ENCODE assay signal across 13 cellular contexts in the genomic region with DNA sequence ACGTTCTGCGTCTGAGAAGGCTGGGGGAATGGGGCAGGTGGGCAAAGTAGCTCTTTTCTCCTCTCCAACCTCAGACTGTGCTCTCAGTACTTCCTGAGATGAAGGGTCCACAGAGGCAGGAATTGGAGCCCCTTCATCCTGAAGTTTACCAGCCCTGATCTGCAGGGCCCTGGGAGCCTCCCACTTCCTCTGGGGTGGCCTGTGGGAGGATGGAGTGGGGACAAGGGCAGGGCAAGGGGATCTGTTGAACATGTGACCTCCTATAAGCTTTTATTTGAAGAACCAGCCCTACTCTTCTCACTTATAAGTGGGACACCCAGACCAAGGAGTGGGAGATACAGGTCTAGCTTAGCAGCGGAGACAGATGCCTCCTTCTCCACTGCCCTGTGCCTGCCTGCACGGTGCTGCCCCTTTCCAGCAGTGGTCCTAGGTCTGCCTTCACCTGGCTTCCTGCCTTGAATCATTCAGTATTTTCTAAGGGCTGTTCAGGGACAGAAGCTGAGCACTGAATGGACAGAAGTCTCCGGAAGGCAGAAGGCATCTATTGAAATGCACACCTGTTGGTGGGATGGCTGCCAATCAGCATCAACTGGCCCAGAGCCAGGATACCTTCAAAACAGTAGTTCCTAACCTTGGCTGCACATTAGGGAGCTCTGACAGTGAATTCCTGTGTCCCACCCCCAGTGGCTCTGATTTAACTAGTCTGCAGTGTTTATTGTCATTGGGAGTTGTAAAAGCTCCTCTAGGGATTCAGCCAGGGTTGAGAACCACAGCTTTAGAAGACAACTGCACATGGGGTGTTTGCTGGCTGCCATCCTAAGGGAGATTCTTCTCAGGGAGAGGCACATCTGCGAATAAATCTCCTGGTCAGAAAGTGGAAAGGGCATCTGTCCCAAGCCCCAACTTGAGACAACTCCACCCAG. TPM values are rescaled to one million over a fixed set of nuclear protein-coding genes. Genes with fewer than 3 reads are reported as not detected.
A peak's percentile ranks its signal among the peaks of the same experiment; 100 is the strongest.
DNase-seq lines count a peak whose midpoint lies in the region; ATAC-seq and TF ChIP-seq lines count a peak whose summit lies in the region.
"Had no signal": no experiment of that assay in that cellular context is flagged by ENCODE, and none has a peak within 500 bp of the region (broad histone marks: within the 10 kb centered on the region; RNA-seq: fewer than 3 reads in every experiment).

No MANE protein-coding gene starts in this region.

- no peak overlapping the region for H3K23ac ChIP-seq in H9 (ENCODE audit: insufficient read length, low read depth, low read length)

- H3K9me3 ChIP-seq in H9 (ENCODE audit: control insufficient read depth, low read depth, low read length): no peaks in the 10 kb centered on the region
- H3K9me3 ChIP-seq: gastroesophageal sphincter, suprapubic skin had no signal

- no peak overlapping the region for H3K4ac ChIP-seq in H9 (ENCODE audit: low read depth, low read length)

- H2BK5ac ChIP-seq in H9 (ENCODE audit: insufficient read length, low read length): no peak overlapping the region

- no peak overlapping the region for H3K9ac ChIP-seq in H9 (ENCODE audit: extremely low read depth, insufficient read length, low read length)

- no peak overlapping the region for H4K8ac ChIP-seq in H9 (replicated peaks; ENCODE audit: insufficient read length, low read depth, low read length)

- no peaks in the 10 kb centered on the region for H3K36me3 ChIP-seq in brain microvascular endothelial cell (replicated peaks)
- H3K36me3 ChIP-seq: gastroesophageal sphincter, suprapubic skin had no signal

- H3K23me2 ChIP-seq in H9 (ENCODE audit: insufficient read length, low read depth, low read length, poor library complexity, severe bottlenecking): peaks cover 5% of the 10 kb centered on the region

- DNase-seq in NCI-H1092 treated with DMSO at 0.1 percent for 48 hours (lab: John Stamatoyannopoulos, UW): peak; percentile 41
- DNase-seq in NCI-H1092 (lab: John Stamatoyannopoulos, UW): no peak
- DNase-seq in HT1080 (ENCODE audit: low read depth): peak; percentile 65
- no peak for DNase-seq in brain microvascular endothelial cell
- DNase-seq in osteocyte (ENCODE audit: extremely low spot score, unreplicated experiment): peak; percentile 63
- no peak for DNase-seq in NCI-H82 treated with DMSO at 0.1 percent for 48 hours (lab: John Stamatoyannopoulos, UW; ENCODE audit: unreplicated experiment)
- no peak for DNase-seq in effector memory CD8-positive, alpha-beta T cell
- DNase-seq in H9: no peak
- DNase-seq: activated effector memory CD4-positive, alpha-beta T cell treated with Interleukin-2 at 50 U/mL for 16 hours; DMS79 treated with DMSO at 0.1 percent for 48 hours had no signal

- no peak overlapping the region for H3T11ph ChIP-seq in H9 (ENCODE audit: low read length)

- H3K14ac ChIP-seq in H9 (ENCODE audit: insufficient read depth, low read length): no peak overlapping the region

- H3K4me3 ChIP-seq in brain microvascular endothelial cell (ENCODE audit: low read depth, low read length): peak overlapping the region; percentile 12
- H3K4me3 ChIP-seq: gastroesophageal sphincter, suprapubic skin had no signal

- H2AK5ac ChIP-seq in H9 (ENCODE audit: insufficient read length, low read length): no peak overlapping the region

- WGBS in H9 (ENCODE audit: extremely low coverage, insufficient read length, low lambda C conversion rate): no CpG with 5 or more reads among the region's 6 CpGs

- H4K91ac ChIP-seq in H9 (ENCODE audit: insufficient read length, low read depth, low read length): no peak overlapping the region

- TF ChIP-seq CTCF in brain microvascular endothelial cell (IDR thresholded peaks at IDR 0.05; ENCODE audit: low read depth, low read length, missing control alignments): no peak
- no peak for TF ChIP-seq CTCF in osteocyte (IDR thresholded peaks at IDR 0.05)
- TF ChIP-seq CTCF in H9 (conservative IDR thresholded peaks at IDR 0.05): no peak

- no peaks in the 10 kb centered on the region for H3K79me1 ChIP-seq in H9 (ENCODE audit: insufficient read depth, low read depth, low read length, poor library complexity, severe bottlenecking)

- no peak overlapping the region for H2BK120ac ChIP-seq in H9 (ENCODE audit: low read depth, low read length, poor library complexity, severe bottlenecking)

- H3K36me3 Mint-ChIP-seq in osteocyte (ENCODE audit: unreplicated experiment) (no peaks in the 10 kb centered on the region), H9 (ENCODE audit: insufficient read depth in 1 of 3, low read depth in 3 of 3) (no peaks in the 10 kb centered on the region; a peak in 1 of 7 replicates)
- H3K36me3 Mint-ChIP-seq in effector memory CD8-positive, alpha-beta T cell (ENCODE audit: insufficient read depth): no peaks in the 10 kb centered on the region
- H3K36me3 Mint-ChIP-seq: T-cell had no signal

- H3K56ac ChIP-seq in H9 (ENCODE audit: insufficient read length, low read depth, low read length): no peak overlapping the region

- in situ Hi-C loops in brain microvascular endothelial cell (cut with HindIII; ENCODE audit: low pct_ligation_motif_present, low sequenced_read_pairs): no loop called here

- no peak overlapping the region for H3K18ac ChIP-seq in H9 (ENCODE audit: insufficient read length, low read depth, low read length)

- H3K4me1 Mint-ChIP-seq in osteocyte (ENCODE audit: unreplicated experiment) (peaks cover 28% of the 10 kb centered on the region), H9 (peaks cover 31 to 33% of the 10 kb centered on the region in 2 experiments)
- peaks cover 3 to 4% of the 10 kb centered on the region in 2 donors for H3K4me1 Mint-ChIP-seq in effector memory CD8-positive, alpha-beta T cell (ENCODE audit: low read depth in 2 of 2)

- H3K4me3 Mint-ChIP-seq in osteocyte (ENCODE audit: unreplicated experiment) (no peak overlapping the region), H9 (0 out of 5 replicates have a peak overlapping the region, but pooled peaks of 1 of the 2 experiments have one; percentile 36)
- no peak overlapping the region for H3K4me3 Mint-ChIP-seq in effector memory CD8-positive, alpha-beta T cell
- H3K4me3 Mint-ChIP-seq: T-cell had no signal

- no peaks in the 10 kb centered on the region for H4K20me1 ChIP-seq in H9 (ENCODE audit: control insufficient read depth, insufficient read depth, insufficient read length)

- H3K27me3 ChIP-seq in brain microvascular endothelial cell (replicated peaks) (no peaks in the 10 kb centered on the region), H9 (ENCODE audit: insufficient read depth, low read length) (peaks cover 3% of the 10 kb centered on the region; the same call in 1 of the 2 replicates)

- H2BK15ac ChIP-seq in H9 (ENCODE audit: low read depth, low read length): no peak overlapping the region

- H3K4me2 ChIP-seq in H9 (ENCODE audit: insufficient read depth, insufficient read length, low read length): no peak overlapping the region

- H2BK12ac ChIP-seq in H9 (ENCODE audit: insufficient read length, low read depth, low read length): no peak overlapping the region

- H3K27ac ChIP-seq in brain microvascular endothelial cell (peak overlapping the region; percentile 78), H9 (ENCODE audit: insufficient read length, low read depth, low read length) (no peak overlapping the region)
- H3K27ac ChIP-seq: suprapubic skin had no signal

- no peak for ATAC-seq in effector memory CD8-positive, alpha-beta T cell (replicated peaks)

- no peak overlapping the region for H2BK20ac ChIP-seq in H9 (ENCODE audit: low read depth, low read length, poor library complexity, severe bottlenecking)

- no peak overlapping the region for H4K5ac ChIP-seq in H9 (ENCODE audit: insufficient read length, low read depth, low read length)

- H3K27ac Mint-ChIP-seq in osteocyte (ENCODE audit: unreplicated experiment) (peak overlapping the region; percentile 55), H9 (no peak overlapping the region)
- H3K27ac Mint-ChIP-seq in effector memory CD8-positive, alpha-beta T cell: no peak overlapping the region
- H3K27ac Mint-ChIP-seq: T-cell had no signal

- H2AFZ ChIP-seq in H9 (ENCODE audit: low read length): no peak overlapping the region

- no peaks in the 10 kb centered on the region for H3K27me3 Mint-ChIP-seq in osteocyte (ENCODE audit: unreplicated experiment)
- peaks cover 48 to 72% of the 10 kb centered on the region in 2 donors for H3K27me3 Mint-ChIP-seq in effector memory CD8-positive, alpha-beta T cell
- peaks cover 54% of the 10 kb centered on the region for H3K27me3 Mint-ChIP-seq in H9 (ENCODE audit: low read depth)

- 0 out of 2 replicates have a peak, but pooled peaks cover 4% of the 10 kb centered on the region for H3K4me1 ChIP-seq in H9 (ENCODE audit: insufficient read depth, low read length)

- H3K9me3 Mint-ChIP-seq in osteocyte (ENCODE audit: unreplicated experiment) (no peaks in the 10 kb centered on the region), H9 (peaks cover 0 to 1% of the 10 kb centered on the region in 2 experiments; a peak in 1 of 5 replicates)
- H3K9me3 Mint-ChIP-seq in effector memory CD8-positive, alpha-beta T cell: no peaks in the 10 kb centered on the region
- H3K9me3 Mint-ChIP-seq: T-cell had no signal

- no peaks in the 10 kb centered on the region for H3K79me2 ChIP-seq in H9 (ENCODE audit: insufficient read depth, low read length)

RNA-seq across cellular contexts. Expression of gene ARHGAP22, which starts 2.7 kb away (rescaled TPM):
- 68.7 and 70.8 TPM in 2 replicates for total RNA-seq in HT1080 (2014; rRNA removed; shearing (Covaris generic))
- polyA plus RNA-seq in HT1080 (2015; cell fraction: cytosol; rRNA removed): 80.9 and 98.9 TPM in 2 replicates
- 102 and 117 TPM in 2 replicates for polyA plus RNA-seq in HT1080 (2015; cell fraction: nucleus; rRNA removed)
- total RNA-seq in osteocyte (0.64 and 1.1 TPM in 2 replicates), H9 (2021) (6.9 and 7.4 TPM in 2 replicates)

Comparison
In these comparisons a context has a peak if more than half of its experiments do, and no peak if none do; other contexts are left out.
1. DNase-seq: peak in NCI-H1092 treated with DMSO at 0.1 percent for 48 hours (single experiment), HT1080 (single experiment) and osteocyte (single experiment); none in NCI-H1092 (single experiment), brain microvascular endothelial cell (single experiment), NCI-H82 treated with DMSO at 0.1 percent for 48 hours (single experiment), effector memory CD8-positive, alpha-beta T cell (0 of 3) and H9 (single experiment).